13 cellular contexts compared by ENCODE assay signal in genomic region chr2:43192939-43193651, GRCh38. TPM values are rescaled to one million over a fixed set of nuclear protein-coding genes. Genes with fewer than 3 reads are reported as not detected.
DNase-seq lines count a peak whose midpoint lies in the region; ATAC-seq and FAIRE-seq lines count a peak whose summit lies in the region.
"Had no signal": no experiment of that assay in that cellular context is flagged by ENCODE, and none has a peak within 500 bp of the region (broad histone marks: within the 10 kb centered on the region; RNA-seq: fewer than 3 reads in every experiment).

No MANE protein-coding gene starts in this region.

- H3K4me1 Mint-ChIP-seq in CD4-positive, CD25-positive, alpha-beta regulatory T cell: peaks cover 5 to 75% (median 46%) of the 10 kb centered on the region in 4 donors
- peaks cover 34 to 41% of the 10 kb centered on the region in 2 donors for H3K4me1 Mint-ChIP-seq in natural killer cell treated with Interleukin-12 subunit alpha and Interleukin-12 subunit beta and Interleukin-15 and Interleukin-18, amount 100 ng/mL, for 72 hours (ENCODE audit: low read depth in 2 of 2)

- no peaks in the 10 kb centered on the region for H3K9me3 Mint-ChIP-seq in CD4-positive, CD25-positive, alpha-beta regulatory T cell
- peaks cover 4% of the 10 kb centered on the region for H3K9me3 Mint-ChIP-seq in natural killer cell treated with Interleukin-12 subunit alpha and Interleukin-12 subunit beta and Interleukin-15 and Interleukin-18, amount 100 ng/mL, for 72 hours
- H3K9me3 Mint-ChIP-seq: GM23338 had no signal

- H3K4me1 ChIP-seq in CD4-positive, CD25-positive, alpha-beta regulatory T cell (ENCODE audit: control insufficient read depth, insufficient read depth, low read length, poor library complexity, severe bottlenecking): peaks cover 55% of the 10 kb centered on the region
- H3K4me1 ChIP-seq in duodenal mucosa (ENCODE audit: control insufficient read depth in 1 of 2, insufficient read depth in 2 of 2, low read length in 2 of 2): peaks cover 54 to 61% of the 10 kb centered on the region in 2 donors

- no peak for DNase-seq in CD4-positive, CD25-positive, alpha-beta regulatory T cell
- no peak for DNase-seq in natural killer cell treated with Interleukin-12 subunit alpha and Interleukin-12 subunit beta and Interleukin-15 and Interleukin-18, amount 100 ng/mL, for 72 hours (ENCODE audit: low spot score)
- no peak for DNase-seq in GM19239 (ENCODE audit: insufficient read length, low spot score)
- DNase-seq: hypothalamus, NCI-H187 had no signal

- H3K36me3 Mint-ChIP-seq in CD4-positive, CD25-positive, alpha-beta regulatory T cell: peaks cover 3% of the 10 kb centered on the region
- H3K36me3 Mint-ChIP-seq in natural killer cell treated with Interleukin-12 subunit alpha and Interleukin-12 subunit beta and Interleukin-15 and Interleukin-18, amount 100 ng/mL, for 72 hours: no peaks in the 10 kb centered on the region

- peak overlapping the region; percentile 96 for H3K27ac ChIP-seq in CD4-positive, CD25-positive, alpha-beta regulatory T cell (ENCODE audit: insufficient read depth, low read length, poor library complexity, severe bottlenecking)
- H3K27ac ChIP-seq in KOPT-K1 (ENCODE audit: low read depth, low read length, poor library complexity, severe bottlenecking): peak overlapping the region; percentile 100
- peak overlapping the region; percentile 97 for H3K27ac ChIP-seq in duodenal mucosa (ENCODE audit: low read depth, low read length)

- no peaks in the 10 kb centered on the region for H3K9me3 ChIP-seq in CD4-positive, CD25-positive, alpha-beta regulatory T cell (ENCODE audit: control insufficient read depth in 2 of 2, low read length in 2 of 2)
- H3K9me3 ChIP-seq in KOPT-K1 (ENCODE audit: insufficient read depth, low read length, poor library complexity, severe bottlenecking) (no peaks in the 10 kb centered on the region), duodenal mucosa (ENCODE audit: control insufficient read depth in 1 of 2, low read length in 2 of 2) (no peaks in the 10 kb centered on the region)

- H3K4me3 Mint-ChIP-seq in CD4-positive, CD25-positive, alpha-beta regulatory T cell: peak overlapping the region; percentile 10 to 87 (median 78)
- H3K4me3 Mint-ChIP-seq in natural killer cell treated with Interleukin-12 subunit alpha and Interleukin-12 subunit beta and Interleukin-15 and Interleukin-18, amount 100 ng/mL, for 72 hours: no peak overlapping the region
- H3K4me3 Mint-ChIP-seq: GM23338 had no signal

- no peak for ATAC-seq in CD4-positive, CD25-positive, alpha-beta regulatory T cell (ENCODE audit: low read depth in 2 of 2)
- ATAC-seq in natural killer cell treated with Interleukin-12 subunit alpha and Interleukin-12 subunit beta and Interleukin-15 and Interleukin-18, amount 100 ng/mL, for 72 hours: no peak
- ATAC-seq in HG02981 (IDR thresholded peaks at IDR 0.05; ENCODE audit: unreplicated experiment): no peak
- no peak for ATAC-seq in GM18519 (IDR thresholded peaks at IDR 0.05; ENCODE audit: low FRiP score, unreplicated experiment)
- ATAC-seq in HG03571 (IDR thresholded peaks at IDR 0.05; ENCODE audit: unreplicated experiment): no peak

- FAIRE-seq in GM19239 (lab: Jason Lieb, UNC): no peak
- FAIRE-seq: bronchial epithelial cell had no signal

- H3K9ac ChIP-seq in duodenal mucosa (ENCODE audit: low read depth in 1 of 2, low read length in 2 of 2): peak overlapping the region; percentile 48 to 59

- no peaks in the 10 kb centered on the region for H3K27me3 ChIP-seq in CD4-positive, CD25-positive, alpha-beta regulatory T cell (ENCODE audit: control insufficient read depth, insufficient read depth, low read length)
- H3K27me3 ChIP-seq in duodenal mucosa (ENCODE audit: control insufficient read depth in 1 of 2, insufficient read depth in 2 of 2, low read length in 2 of 2): no peaks in the 10 kb centered on the region

- peak overlapping the region; percentile 51 for H3K4me3 ChIP-seq in CD4-positive, CD25-positive, alpha-beta regulatory T cell (ENCODE audit: low read depth, low read length)
- H3K4me3 ChIP-seq in duodenal mucosa (ENCODE audit: low read depth in 1 of 2, low read length in 2 of 2): peak overlapping the region; percentile 25 to 31
- H3K4me3 ChIP-seq: GM23338, skin epidermis had no signal

- H3K36me3 ChIP-seq in CD4-positive, CD25-positive, alpha-beta regulatory T cell (ENCODE audit: control insufficient read depth, insufficient read depth, low read length): no peaks in the 10 kb centered on the region
- H3K36me3 ChIP-seq in KOPT-K1 (ENCODE audit: insufficient read depth, low read length) (no peaks in the 10 kb centered on the region), duodenal mucosa (ENCODE audit: control insufficient read depth in 1 of 2, insufficient read depth in 2 of 2, low read length in 2 of 2) (no peaks in the 10 kb centered on the region)

- H3K27me3 Mint-ChIP-seq in CD4-positive, CD25-positive, alpha-beta regulatory T cell: no peaks in the 10 kb centered on the region
- no peaks in the 10 kb centered on the region for H3K27me3 Mint-ChIP-seq in natural killer cell treated with Interleukin-12 subunit alpha and Interleukin-12 subunit beta and Interleukin-15 and Interleukin-18, amount 100 ng/mL, for 72 hours

- H3K27ac Mint-ChIP-seq in CD4-positive, CD25-positive, alpha-beta regulatory T cell: peak overlapping the region; percentile 99
- H3K27ac Mint-ChIP-seq in natural killer cell treated with Interleukin-12 subunit alpha and Interleukin-12 subunit beta and Interleukin-15 and Interleukin-18, amount 100 ng/mL, for 72 hours: peak overlapping the region; percentile 67 to 78
- H3K27ac Mint-ChIP-seq: GM23338 had no signal

RNA-seq across cellular contexts. Expression of gene ZFP36L2, which starts 33.3 kb away (rescaled TPM):
- total RNA-seq in CD4-positive, CD25-positive, alpha-beta regulatory T cell: 874 TPM
- 100 to 1,000 TPM; 119 to 155 (median 128) TPM for polyA plus RNA-seq in CD4-positive, CD25-positive, alpha-beta regulatory T cell
- 10 to 100 TPM; 22.3 to 24.7 TPM for total RNA-seq in natural killer cell treated with Interleukin-12 subunit alpha and Interleukin-12 subunit beta and Interleukin-15 and Interleukin-18, amount 100 ng/mL, for 72 hours

Comparison
In these comparisons a context has a peak if more than half of its experiments do, and no peak if none do; other contexts are left out.
1. RNA of gene ZFP36L2, which starts 33.3 kb away (total RNA-seq): 874 TPM in CD4-positive, CD25-positive, alpha-beta regulatory T cell (single experiment); 22.3 to 24.7 TPM in natural killer cell treated with Interleukin-12 subunit alpha and Interleukin-12 subunit beta and Interleukin-15 and Interleukin-18, amount 100 ng/mL, for 72 hours; every median in the first group is over 10 times any median in the second.
2. Peak in every context shown above with its lines, with median percentiles within 50 percentile points of each other: H3K27ac ChIP-seq.